Comparison of ENCODE assay signal across 16 cellular contexts in the genomic region with DNA sequence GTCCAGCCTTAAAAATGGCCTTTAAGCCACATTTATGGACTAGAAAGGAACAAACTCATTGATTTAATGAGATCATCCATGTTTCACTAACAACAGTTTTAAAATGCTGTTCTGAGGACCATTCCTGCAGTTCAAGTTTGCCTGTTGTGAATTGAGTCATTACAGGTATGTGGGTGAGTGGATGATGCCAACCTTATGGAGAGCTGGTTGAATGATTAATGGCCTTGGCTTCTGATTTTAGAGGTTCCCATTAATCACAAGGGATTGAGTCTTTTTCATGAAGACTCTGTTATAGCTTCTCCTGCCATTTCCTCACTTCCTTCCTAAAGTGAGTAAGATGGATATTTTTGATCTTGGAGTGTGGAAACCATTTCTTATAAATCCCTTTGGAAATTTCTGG.
A peak's percentile ranks its signal among the peaks of the same experiment; 100 is the strongest.
DNase-seq lines count a peak whose midpoint lies in the region; ATAC-seq and TF ChIP-seq lines count a peak whose summit lies in the region.
"Had no signal": no experiment of that assay in that cellular context is flagged by ENCODE, and none has a peak within 500 bp of the region (broad histone marks: within the 10 kb centered on the region; RNA-seq: fewer than 3 reads in every experiment).

No MANE protein-coding gene starts in this region.

- H3K36me3 ChIP-seq in RWPE2 (ENCODE audit: low read depth), result no peaks in the 10 kb centered on the region
- H3K36me3 ChIP-seq: BLaER1 had no signal

- H3K4me3 ChIP-seq in RWPE2 (ENCODE audit: severe bottlenecking), result no peak overlapping the region
- H3K4me3 ChIP-seq: BLaER1 had no signal

- peaks cover 13% of the 10 kb centered on the region for H3K4me1 ChIP-seq in RWPE2 (ENCODE audit: insufficient read depth, poor library complexity, severe bottlenecking)
- H3K4me1 ChIP-seq: BLaER1 had no signal

- no peaks in the 10 kb centered on the region for H3K9me3 ChIP-seq in RWPE2 (ENCODE audit: severe bottlenecking)
- H3K9me3 ChIP-seq: BLaER1 had no signal

- peak overlapping the region; percentile 55 for H3K27ac ChIP-seq in RWPE2 (ENCODE audit: poor library complexity, severe bottlenecking)
- H3K27ac ChIP-seq: BLaER1, KMS-11 had no signal

- DNase-seq in M059J (ENCODE audit: low read depth) (peak; percentile 40), RWPE2 (ENCODE audit: low spot score) (no peak), renal cortical epithelial cell (ENCODE audit: low read depth) (peak; percentile 84), OCI-M2 (lab: John Stamatoyannopoulos, UW; ENCODE audit: unreplicated experiment) (no peak), NCI-H2081 treated with DMSO at 0.1 percent for 48 hours (lab: John Stamatoyannopoulos, UW) (no peak), NCI-H2171 treated with DMSO at 0.1 percent for 48 hours (lab: John Stamatoyannopoulos, UW) (no peak)
- DNase-seq: CD4-positive, alpha-beta T cell; NCI-H1092; NCI-H1417 treated with DMSO at 0.1 percent for 48 hours; NCI-H187; NCI-H2107; NCI-H526 treated with DMSO at 0.1 percent for 48 hours had no signal

- no peak for TF ChIP-seq CTCF in RWPE2 (IDR thresholded peaks at IDR 0.05; ENCODE audit: poor library complexity, severe bottlenecking)

- peak; percentile 96 for ATAC-seq in RWPE2 (ENCODE audit: low read depth)
- peak; percentile 66 for ATAC-seq in esophagus mucosa
- ATAC-seq: Panc1 had no signal

- H3K27me3 ChIP-seq in RWPE2 (ENCODE audit: insufficient read depth, poor library complexity, severe bottlenecking), result no peaks in the 10 kb centered on the region
- H3K27me3 ChIP-seq: BLaER1 had no signal

Comparison
In these comparisons a context has a peak if more than half of its experiments do, and no peak if none do; other contexts are left out.
1. DNase-seq: peak in M059J (single experiment) and renal cortical epithelial cell (single experiment); none in RWPE2 (single experiment), OCI-M2 (single experiment), NCI-H2081 treated with DMSO at 0.1 percent for 48 hours (single experiment) and NCI-H2171 treated with DMSO at 0.1 percent for 48 hours (single experiment).